12 cellular contexts compared by ENCODE assay signal in the genomic region with DNA sequence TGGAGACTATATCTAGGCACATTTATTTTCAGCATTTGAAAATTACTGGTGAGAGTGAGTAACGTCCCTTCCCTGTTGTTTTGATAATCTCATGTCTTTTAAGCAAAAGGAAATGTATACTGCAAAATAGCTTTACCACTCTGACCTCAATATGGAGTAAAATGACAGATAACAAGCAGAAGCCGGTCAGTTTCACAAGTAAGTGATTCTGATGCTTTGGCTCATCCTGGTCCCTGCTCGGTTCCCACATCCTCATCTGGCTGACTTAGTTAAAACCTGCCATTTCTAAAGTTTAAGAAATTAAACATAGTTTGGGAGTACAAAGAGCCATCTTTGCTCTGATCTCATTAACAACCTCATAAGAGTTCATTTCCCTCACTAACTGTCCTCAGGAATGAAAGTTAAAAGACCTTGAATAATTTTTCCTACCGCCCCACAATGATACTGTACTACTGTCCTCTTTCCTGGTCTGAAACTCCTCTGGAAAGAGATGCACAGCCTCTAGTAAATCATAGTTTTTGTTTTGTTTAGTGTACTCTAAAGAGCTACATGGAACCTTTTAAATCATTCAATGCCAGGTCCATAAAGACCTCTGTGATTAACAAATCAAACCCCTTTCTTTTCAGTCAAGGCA.
DNase-seq lines count a peak whose midpoint lies in the region; ATAC-seq and TF ChIP-seq lines count a peak whose summit lies in the region.
"Had no signal": no experiment of that assay in that cellular context is flagged by ENCODE, and none has a peak within 500 bp of the region (broad histone marks: within the 10 kb centered on the region; RNA-seq: fewer than 3 reads in every experiment).

No MANE protein-coding gene starts in this region.

- H3K36me3 ChIP-seq in Panc1 (ENCODE audit: control insufficient read depth, insufficient read depth, low read length) (no peaks in the 10 kb centered on the region), colonic mucosa (no peaks in the 10 kb centered on the region)
- H3K36me3 ChIP-seq: spleen had no signal

- BruUV-seq in Panc1 (replicated peaks; lab: Mats Ljungman, UMichigan): no TSS peak

- no peaks in the 10 kb centered on the region for H3K9me3 ChIP-seq in Panc1 (ENCODE audit: control insufficient read depth, insufficient read depth, low read depth, low read length)
- no peaks in the 10 kb centered on the region for H3K9me3 ChIP-seq in colonic mucosa

- POLR2A ChIA-PET in activated CD4-positive, alpha-beta T cell treated with anti-CD3 and anti-CD28 coated beads, Interleukin-2, amount 10 ng/mL, durations not matched to agents 7 days and 5 days (lab: Charles Lee): interaction anchor here (0.6 to 0.8 kb wide), 2 partner anchors 40 to 245 kb away, joined by 3 read pairs; no protein-coding TSS in a partner anchor
- POLR2A ChIA-PET in Panc1 (lab: Charles Lee): interaction anchor here (0.5 kb wide), 1 partner anchor 641 kb away, joined by 3 read pairs; no protein-coding TSS in a partner anchor
- POLR2A ChIA-PET in naive thymus-derived CD8-positive, alpha-beta T cell (lab: Charles Lee): interaction anchor here (1.0 to 1.7 kb wide), 10 partner anchors 10 to 39 kb away, joined by 3 to 7 read pairs (median 4); no protein-coding TSS in a partner anchor

- H3K27ac Mint-ChIP-seq in activated CD4-positive, alpha-beta T cell treated with anti-CD3 and anti-CD28 coated beads, Interleukin-2, amount 10 ng/mL, durations not matched to agents 7 days and 5 days: peak overlapping the region; percentile 91
- peak overlapping the region; percentile 56 to 96 (median 86) for H3K27ac Mint-ChIP-seq in naive thymus-derived CD8-positive, alpha-beta T cell
- H3K27ac Mint-ChIP-seq: nephron progenitor cell had no signal

- H3K27ac ChIP-seq in Panc1 (ENCODE audit: low read length) (no peak overlapping the region), colonic mucosa (no peak overlapping the region)

- H3K27me3 Mint-ChIP-seq in activated CD4-positive, alpha-beta T cell treated with anti-CD3 and anti-CD28 coated beads, Interleukin-2, amount 10 ng/mL, durations not matched to agents 7 days and 5 days: no peaks in the 10 kb centered on the region
- H3K27me3 Mint-ChIP-seq in naive thymus-derived CD8-positive, alpha-beta T cell: no peaks in the 10 kb centered on the region

- peaks cover 3% of the 10 kb centered on the region; the same call in 1 of the 2 replicates for H3K27me3 ChIP-seq in Panc1 (ENCODE audit: control insufficient read depth, insufficient read depth, low read length)
- no peaks in the 10 kb centered on the region for H3K27me3 ChIP-seq in colonic mucosa
- H3K27me3 ChIP-seq: spleen had no signal

- peaks cover 10% of the 10 kb centered on the region for H3K9me3 Mint-ChIP-seq in activated CD4-positive, alpha-beta T cell treated with anti-CD3 and anti-CD28 coated beads, Interleukin-2, amount 10 ng/mL, durations not matched to agents 7 days and 5 days
- H3K9me3 Mint-ChIP-seq in naive thymus-derived CD8-positive, alpha-beta T cell: peaks cover 0 to 9% (median 5%) of the 10 kb centered on the region in 9 donors

- H3K4me1 ChIP-seq in Panc1 (ENCODE audit: control insufficient read depth, insufficient read depth, low read length) (no peaks in the 10 kb centered on the region), colonic mucosa (no peaks in the 10 kb centered on the region)

- H3K4me3 ChIP-seq in Panc1 (ENCODE audit: low read depth in 2 of 2, low read length in 2 of 2): no peak overlapping the region
- no peak overlapping the region for H3K4me3 ChIP-seq in colonic mucosa
- H3K4me3 ChIP-seq: spleen had no signal

- no peak overlapping the region for H3K9ac ChIP-seq in colonic mucosa (ENCODE audit: low read depth in 2 of 2, low read length in 2 of 2)

- ATAC-seq in GM21576 (IDR thresholded peaks at IDR 0.05; ENCODE audit: unreplicated experiment) (peak; percentile 54), Panc1 (peak; percentile 53)
- peak in 1 of 2 donors; percentile 7 for ATAC-seq in naive thymus-derived CD8-positive, alpha-beta T cell

- H3K4me1 Mint-ChIP-seq in activated CD4-positive, alpha-beta T cell treated with anti-CD3 and anti-CD28 coated beads, Interleukin-2, amount 10 ng/mL, durations not matched to agents 7 days and 5 days: peaks cover 84% of the 10 kb centered on the region
- H3K4me1 Mint-ChIP-seq in naive thymus-derived CD8-positive, alpha-beta T cell: peaks cover 49 to 95% (median 94%) of the 10 kb centered on the region in 4 donors

- DNase-seq in activated CD4-positive, alpha-beta T cell treated with anti-CD3 and anti-CD28 coated beads, Interleukin-2, amount 10 ng/mL, durations not matched to agents 7 days and 5 days: peak; percentile 40
- DNase-seq in activated CD4-positive, alpha-beta T cell treated with anti-CD3 and anti-CD28 coated beads for 1 hour: no peak
- DNase-seq in Panc1 (ENCODE audit: low read depth, low spot score): no peak
- DNase-seq in naive thymus-derived CD8-positive, alpha-beta T cell: no peak
- no peak for DNase-seq in D341Med (ENCODE audit: low spot score)
- DNase-seq in NCI-H2029 (lab: John Stamatoyannopoulos, UW): no peak
- no peak for DNase-seq in colonic mucosa
- DNase-seq: islet precursor cell, NCI-H187, nephron progenitor cell, spleen had no signal

- in situ Hi-C loops in Panc1 (cut with HindIII; ENCODE audit: low pct_unique_long_range_greater_than_20kb, low sequenced_read_pairs): no loop called here

- H3K36me3 Mint-ChIP-seq in activated CD4-positive, alpha-beta T cell treated with anti-CD3 and anti-CD28 coated beads, Interleukin-2, amount 10 ng/mL, durations not matched to agents 7 days and 5 days (ENCODE audit: low read depth): peaks cover 50% of the 10 kb centered on the region
- H3K36me3 Mint-ChIP-seq in naive thymus-derived CD8-positive, alpha-beta T cell: peaks cover 9 to 31% (median 17%) of the 10 kb centered on the region in 3 donors

- TF ChIP-seq CTCF in Panc1 (IDR thresholded peaks at IDR 0.05) (no peak), colonic mucosa (IDR thresholded peaks at IDR 0.05) (no peak)

- peak overlapping the region; percentile 14 for H3K4me3 Mint-ChIP-seq in activated CD4-positive, alpha-beta T cell treated with anti-CD3 and anti-CD28 coated beads, Interleukin-2, amount 10 ng/mL, durations not matched to agents 7 days and 5 days
- H3K4me3 Mint-ChIP-seq in naive thymus-derived CD8-positive, alpha-beta T cell: peak overlapping the region in 9 of 10 donors; percentile 43 to 77 (median 64)
- H3K4me3 Mint-ChIP-seq: nephron progenitor cell had no signal

- intact Hi-C loops in Panc1 (cut with micrococcal nuclease; ENCODE audit: unreplicated experiment): loop anchor here (5.0 kb wide), 1 partner anchor 44 kb away; no protein-coding TSS in a partner anchor
- intact Hi-C loops in colonic mucosa (cut with DNase I): no loop called here

- CTCF ChIA-PET in activated CD4-positive, alpha-beta T cell treated with anti-CD3 and anti-CD28 coated beads, Interleukin-2, amount 10 ng/mL, durations not matched to agents 7 days and 5 days (lab: Charles Lee): interaction anchor here (0.8 to 1.5 kb wide), 5 partner anchors 11 to 41 kb away, joined by 3 to 8 read pairs (median 5); no protein-coding TSS in a partner anchor
- CTCF ChIA-PET in Panc1 (lab: Charles Lee): no interaction called here
